Comparison of ENCODE assay signal across 22 cellular contexts in genomic region chr1:243620096-243620495, GRCh38.
DNase-seq lines count a peak whose midpoint lies in the region; ATAC-seq and TF ChIP-seq lines count a peak whose summit lies in the region.
"Had no signal": no experiment of that assay in that cellular context is flagged by ENCODE, and none has a peak within 500 bp of the region (broad histone marks: within the 10 kb centered on the region; RNA-seq: fewer than 3 reads in every experiment).

No MANE protein-coding gene starts in this region.

- WGBS in upper lobe of left lung, 2 donors, result 72 to 87% methylated on average over 3 of the region's 3 CpGs

- H3K9me3 ChIP-seq in upper lobe of left lung, result no peaks in the 10 kb centered on the region

- intact Hi-C loops in activated CD8-positive, alpha-beta T cell treated with anti-CD3 and anti-CD28 coated beads for 36 hours (cut with micrococcal nuclease), result no loop called here

- TF ChIP-seq POLR2A in upper lobe of left lung (IDR thresholded peaks at IDR 0.05), result no peak

- H3K4me1 ChIP-seq in upper lobe of left lung, result no peaks in the 10 kb centered on the region

- peaks cover 0 to 14% (median 0%) of the 10 kb centered on the region in 4 donors for H3K36me3 ChIP-seq in upper lobe of left lung
- H3K36me3 ChIP-seq: MG63 had no signal

- peak overlapping the region; percentile 40 for H3K27ac Mint-ChIP-seq in activated CD8-positive, alpha-beta T cell treated with anti-CD3 and anti-CD28 coated beads for 36 hours
- no peak overlapping the region for H3K27ac Mint-ChIP-seq in activated CD8-positive, alpha-beta T cell treated with anti-CD3 and anti-CD28 coated beads, Interleukin-2, amount 10 ng/mL, durations not matched to agents 7 days and 5 days
- H3K27ac Mint-ChIP-seq in activated naive CD4-positive, alpha-beta T cell treated with anti-CD3 and anti-CD28 coated beads, Interleukin-2, amount 50 U/mL, for 72 hours, result peak overlapping the region; percentile 0 to 48
- H3K27ac Mint-ChIP-seq in natural killer cell treated with Interleukin-12 subunit alpha and Interleukin-12 subunit beta and Interleukin-15 and Interleukin-18, amount 100 ng/mL, for 72 hours, result peak overlapping the region; percentile 57 to 69

- ATAC-seq in activated CD8-positive, alpha-beta T cell treated with anti-CD3 and anti-CD28 coated beads for 36 hours, result peak; percentile 70
- no peak for ATAC-seq in activated CD8-positive, alpha-beta T cell treated with anti-CD3 and anti-CD28 coated beads, Interleukin-2, amount 10 ng/mL, durations not matched to agents 7 days and 5 days
- ATAC-seq in activated naive CD4-positive, alpha-beta T cell treated with anti-CD3 and anti-CD28 coated beads, Interleukin-2, amount 50 U/mL, for 72 hours, result peak; percentile 88 to 92
- peak; percentile 88 to 89 for ATAC-seq in natural killer cell treated with Interleukin-12 subunit alpha and Interleukin-12 subunit beta and Interleukin-15 and Interleukin-18, amount 100 ng/mL, for 72 hours
- no peak for ATAC-seq in upper lobe of left lung (ENCODE audit: low FRiP score in 2 of 2)
- ATAC-seq: HCT116, PC-3 had no signal

- H3K36me3 Mint-ChIP-seq in activated CD8-positive, alpha-beta T cell treated with anti-CD3 and anti-CD28 coated beads for 36 hours (ENCODE audit: low read depth), result peaks cover 51% of the 10 kb centered on the region
- H3K36me3 Mint-ChIP-seq in activated CD8-positive, alpha-beta T cell treated with anti-CD3 and anti-CD28 coated beads, Interleukin-2, amount 10 ng/mL, durations not matched to agents 7 days and 5 days (ENCODE audit: low read depth), result peaks cover 29% of the 10 kb centered on the region
- peaks cover 36 to 65% of the 10 kb centered on the region in 2 donors for H3K36me3 Mint-ChIP-seq in activated naive CD4-positive, alpha-beta T cell treated with anti-CD3 and anti-CD28 coated beads, Interleukin-2, amount 50 U/mL, for 72 hours
- H3K36me3 Mint-ChIP-seq in natural killer cell treated with Interleukin-12 subunit alpha and Interleukin-12 subunit beta and Interleukin-15 and Interleukin-18, amount 100 ng/mL, for 72 hours, result peaks cover 56% of the 10 kb centered on the region

- TF ChIP-seq EP300 in upper lobe of left lung (IDR thresholded peaks at IDR 0.05), result no peak

- no peak overlapping the region for H3K4me3 ChIP-seq in upper lobe of left lung
- H3K4me3 ChIP-seq: MG63 had no signal

- TF ChIP-seq CTCF in activated CD8-positive, alpha-beta T cell treated with anti-CD3 and anti-CD28 coated beads for 36 hours (IDR thresholded peaks at IDR 0.05), result no peak
- TF ChIP-seq CTCF in upper lobe of left lung (IDR thresholded peaks at IDR 0.05), result no peak

- no peaks in the 10 kb centered on the region for H3K27me3 Mint-ChIP-seq in activated CD8-positive, alpha-beta T cell treated with anti-CD3 and anti-CD28 coated beads for 36 hours
- no peaks in the 10 kb centered on the region for H3K27me3 Mint-ChIP-seq in activated CD8-positive, alpha-beta T cell treated with anti-CD3 and anti-CD28 coated beads, Interleukin-2, amount 10 ng/mL, durations not matched to agents 7 days and 5 days (ENCODE audit: low read depth)
- no peaks in the 10 kb centered on the region for H3K27me3 Mint-ChIP-seq in natural killer cell treated with Interleukin-12 subunit alpha and Interleukin-12 subunit beta and Interleukin-15 and Interleukin-18, amount 100 ng/mL, for 72 hours

- POLR2A ChIA-PET in activated CD8-positive, alpha-beta T cell treated with anti-CD3 and anti-CD28 coated beads for 36 hours (lab: Charles Lee), result no interaction called here
- POLR2A ChIA-PET in activated CD8-positive, alpha-beta T cell treated with anti-CD3 and anti-CD28 coated beads, Interleukin-2, amount 10 ng/mL, durations not matched to agents 7 days and 5 days (lab: Charles Lee), result no interaction called here

- no peaks in the 10 kb centered on the region for H3K27me3 ChIP-seq in upper lobe of left lung
- H3K27me3 ChIP-seq: MG63 had no signal

- no peak overlapping the region for H3K4me3 Mint-ChIP-seq in activated CD8-positive, alpha-beta T cell treated with anti-CD3 and anti-CD28 coated beads for 36 hours
- H3K4me3 Mint-ChIP-seq in activated CD8-positive, alpha-beta T cell treated with anti-CD3 and anti-CD28 coated beads, Interleukin-2, amount 10 ng/mL, durations not matched to agents 7 days and 5 days, result no peak overlapping the region
- peak overlapping the region; percentile 67 for H3K4me3 Mint-ChIP-seq in natural killer cell treated with Interleukin-12 subunit alpha and Interleukin-12 subunit beta and Interleukin-15 and Interleukin-18, amount 100 ng/mL, for 72 hours

- peaks cover 34% of the 10 kb centered on the region for H3K9me3 Mint-ChIP-seq in activated CD8-positive, alpha-beta T cell treated with anti-CD3 and anti-CD28 coated beads for 36 hours
- H3K9me3 Mint-ChIP-seq in activated CD8-positive, alpha-beta T cell treated with anti-CD3 and anti-CD28 coated beads, Interleukin-2, amount 10 ng/mL, durations not matched to agents 7 days and 5 days (ENCODE audit: insufficient read depth), result peaks cover 6% of the 10 kb centered on the region
- peaks cover 16 to 44% of the 10 kb centered on the region in 2 donors for H3K9me3 Mint-ChIP-seq in activated naive CD4-positive, alpha-beta T cell treated with anti-CD3 and anti-CD28 coated beads, Interleukin-2, amount 50 U/mL, for 72 hours
- peaks cover 9% of the 10 kb centered on the region for H3K9me3 Mint-ChIP-seq in natural killer cell treated with Interleukin-12 subunit alpha and Interleukin-12 subunit beta and Interleukin-15 and Interleukin-18, amount 100 ng/mL, for 72 hours

- CTCF ChIA-PET in activated CD8-positive, alpha-beta T cell treated with anti-CD3 and anti-CD28 coated beads for 36 hours (lab: Charles Lee), result no interaction called here
- CTCF ChIA-PET in activated CD8-positive, alpha-beta T cell treated with anti-CD3 and anti-CD28 coated beads, Interleukin-2, amount 10 ng/mL, durations not matched to agents 7 days and 5 days (lab: Charles Lee), result no interaction called here

- H3K4me1 Mint-ChIP-seq in activated CD8-positive, alpha-beta T cell treated with anti-CD3 and anti-CD28 coated beads for 36 hours (ENCODE audit: low read depth), result peaks cover 17% of the 10 kb centered on the region
- no peaks in the 10 kb centered on the region for H3K4me1 Mint-ChIP-seq in activated CD8-positive, alpha-beta T cell treated with anti-CD3 and anti-CD28 coated beads, Interleukin-2, amount 10 ng/mL, durations not matched to agents 7 days and 5 days (ENCODE audit: low read depth)
- H3K4me1 Mint-ChIP-seq in natural killer cell treated with Interleukin-12 subunit alpha and Interleukin-12 subunit beta and Interleukin-15 and Interleukin-18, amount 100 ng/mL, for 72 hours (ENCODE audit: low read depth in 2 of 2), result peaks cover 37 to 42% of the 10 kb centered on the region in 2 donors

- DNase-seq in activated CD8-positive, alpha-beta T cell treated with anti-CD3 and anti-CD28 coated beads for 36 hours, result peak; percentile 22
- DNase-seq in activated CD8-positive, alpha-beta T cell treated with anti-CD3 and anti-CD28 coated beads, Interleukin-2, amount 10 ng/mL, durations not matched to agents 7 days and 5 days, result no peak
- DNase-seq in stimulated activated CD4-positive, alpha-beta T cell treated with anti-CD3 and anti-CD28 coated beads, Interleukin-4, amount 100 ng/mL, for 24 hours, result peak; percentile 35
- DNase-seq in stimulated activated CD4-positive, alpha-beta T cell treated with anti-CD3 and anti-CD28 coated beads, Interleukin-4, amount 100 ng/mL, for 4 hours, result no peak
- no peak for DNase-seq in activated naive CD4-positive, alpha-beta T cell treated with anti-CD3 and anti-CD28 coated beads, Interleukin-2, amount 50 U/mL, for 72 hours (ENCODE audit: low spot score in 2 of 2)
- DNase-seq in natural killer cell treated with Interleukin-12 subunit alpha and Interleukin-12 subunit beta and Interleukin-15 and Interleukin-18, amount 100 ng/mL, for 72 hours (ENCODE audit: low spot score), result peak; percentile 63
- DNase-seq in upper lobe of left lung (no peak), NCI-H1436 treated with DMSO at 0.1 percent for 48 hours (lab: John Stamatoyannopoulos, UW) (no peak)
- DNase-seq: Calu3; DMS79 treated with DMSO at 0.1 percent for 48 hours; GOT3; IMR-90; KG1; MG63; NCI-H1694; NCI-H2029 treated with DMSO at 0.1 percent for 48 hours; NCI-H446 treated with DMSO at 0.1 percent for 48 hours; NCI-H526; NCI-H82; NK-92 treated with Interleukin-12 subunit alpha and Interleukin-12 subunit beta, amount 100 ng/mL, for 24 hours; PC-3 had no signal

- H3K27ac ChIP-seq in upper lobe of left lung, result no peak overlapping the region

Comparison
In these comparisons a context has a peak if more than half of its experiments do, and no peak if none do; other contexts are left out.
1. ATAC-seq: peak in activated CD8-positive, alpha-beta T cell treated with anti-CD3 and anti-CD28 coated beads for 36 hours (single experiment), activated naive CD4-positive, alpha-beta T cell treated with anti-CD3 and anti-CD28 coated beads, Interleukin-2, amount 50 U/mL, for 72 hours (2 of 2) and natural killer cell treated with Interleukin-12 subunit alpha and Interleukin-12 subunit beta and Interleukin-15 and Interleukin-18, amount 100 ng/mL, for 72 hours (2 of 2); none in activated CD8-positive, alpha-beta T cell treated with anti-CD3 and anti-CD28 coated beads, Interleukin-2, amount 10 ng/mL, durations not matched to agents 7 days and 5 days (single experiment) and upper lobe of left lung (0 of 2).
2. DNase-seq: peak in activated CD8-positive, alpha-beta T cell treated with anti-CD3 and anti-CD28 coated beads for 36 hours (single experiment), stimulated activated CD4-positive, alpha-beta T cell treated with anti-CD3 and anti-CD28 coated beads, Interleukin-4, amount 100 ng/mL, for 24 hours (single experiment) and natural killer cell treated with Interleukin-12 subunit alpha and Interleukin-12 subunit beta and Interleukin-15 and Interleukin-18, amount 100 ng/mL, for 72 hours (single experiment); none in activated CD8-positive, alpha-beta T cell treated with anti-CD3 and anti-CD28 coated beads, Interleukin-2, amount 10 ng/mL, durations not matched to agents 7 days and 5 days (single experiment), stimulated activated CD4-positive, alpha-beta T cell treated with anti-CD3 and anti-CD28 coated beads, Interleukin-4, amount 100 ng/mL, for 4 hours (0 of 2), activated naive CD4-positive, alpha-beta T cell treated with anti-CD3 and anti-CD28 coated beads, Interleukin-2, amount 50 U/mL, for 72 hours (0 of 2), upper lobe of left lung (0 of 2) and NCI-H1436 treated with DMSO at 0.1 percent for 48 hours (single experiment).